1 cellular context compared by ENCODE assay signal in the genomic region with DNA sequence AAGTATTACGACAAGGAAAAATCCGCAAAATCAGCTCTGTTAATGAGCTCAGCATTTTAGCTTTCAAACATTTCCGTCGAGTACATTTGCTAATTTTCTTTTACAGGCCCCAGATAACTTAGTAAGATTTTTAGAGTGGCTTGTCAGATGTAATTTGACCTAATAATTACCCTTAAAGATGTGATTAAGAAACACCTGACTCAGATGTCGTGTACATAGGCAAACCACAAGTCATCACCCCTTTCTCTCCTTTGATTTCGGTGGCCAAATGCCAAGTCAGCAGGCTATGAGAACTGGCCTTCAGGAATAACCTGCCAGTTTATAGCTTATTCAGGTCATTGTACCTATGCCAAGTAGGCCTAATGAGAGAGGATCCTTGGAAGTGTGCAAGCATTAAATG.
A peak's percentile ranks its signal among the peaks of the same experiment; 100 is the strongest.
TF ChIP-seq lines count a peak whose summit lies in the region.

No MANE protein-coding gene starts in this region.

TF ChIP-seq in HEK293, 187 proteins besides CTCF, POLR2A, EP300 and RAD21 (continued from another document and continues in another):
- no peak for TF ChIP-seq ZNF335 (tag by site-specific recombination; conservative IDR thresholded peaks at IDR 0.05)
- TF ChIP-seq SETDB1 (IDR thresholded peaks at IDR 0.05; ENCODE audit: insufficient read length, low read length), result no peak
- peak; percentile 97 for TF ChIP-seq ZNF843 (tag by site-specific recombination; IDR thresholded peaks at IDR 0.05)
- no peak for TF ChIP-seq ZNF302 (tag by site-specific recombination; IDR thresholded peaks at IDR 0.05; ENCODE audit: low read depth)
- TF ChIP-seq ZNF830 (tag by site-specific recombination; IDR thresholded peaks at IDR 0.05; ENCODE audit: low read depth), result no peak
- TF ChIP-seq OVOL3 (tag by site-specific recombination; IDR thresholded peaks at IDR 0.05), result 0 out of 2 replicates have a peak, but pooled peaks have one; percentile 23
- no peak for TF ChIP-seq ZNF155 (tag by site-specific recombination; IDR thresholded peaks at IDR 0.05)
- peak; percentile 55; the same call in 1 of the 2 replicates for TF ChIP-seq PRDM1 (tag by site-specific recombination; IDR thresholded peaks at IDR 0.05)
- peak; percentile 59; the same call in 1 of the 2 replicates for TF ChIP-seq HOXD13 (CRISPR knock-in tag; IDR thresholded peaks at IDR 0.05; ENCODE audit: borderline replicate concordance)
- no peak for TF ChIP-seq ZNF274 (IDR thresholded peaks at IDR 0.05; ENCODE audit: low read length)
- no peak for TF ChIP-seq ZNF274 (tag by site-specific recombination; IDR thresholded peaks at IDR 0.05; ENCODE audit: borderline replicate concordance)
- TF ChIP-seq GLI4 (tag by site-specific recombination; IDR thresholded peaks at IDR 0.05), result no peak
- TF ChIP-seq, protein P1, sequence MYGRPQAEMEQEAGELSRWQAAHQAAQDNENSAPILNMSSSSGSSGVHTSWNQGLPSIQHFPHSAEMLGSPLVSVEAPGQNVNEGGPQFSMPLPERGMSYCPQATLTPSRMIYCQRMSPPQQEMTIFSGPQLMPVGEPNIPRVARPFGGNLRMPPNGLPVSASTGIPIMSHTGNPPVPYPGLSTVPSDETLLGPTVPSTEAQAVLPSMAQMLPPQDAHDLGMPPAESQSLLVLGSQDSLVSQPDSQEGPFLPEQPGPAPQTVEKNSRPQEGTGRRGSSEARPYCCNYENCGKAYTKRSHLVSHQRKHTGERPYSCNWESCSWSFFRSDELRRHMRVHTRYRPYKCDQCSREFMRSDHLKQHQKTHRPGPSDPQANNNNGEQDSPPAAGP (tag by site-specific recombination; IDR thresholded peaks at IDR 0.05), result 0 out of 2 replicates have a peak, but pooled peaks have one; percentile 45
- no peak for TF ChIP-seq YY1 (tag by site-specific recombination; IDR thresholded peaks at IDR 0.05)
- TF ChIP-seq REPIN1 (tag by site-specific recombination; IDR thresholded peaks at IDR 0.05; ENCODE audit: low read depth), result no peak
- TF ChIP-seq, protein P2, sequence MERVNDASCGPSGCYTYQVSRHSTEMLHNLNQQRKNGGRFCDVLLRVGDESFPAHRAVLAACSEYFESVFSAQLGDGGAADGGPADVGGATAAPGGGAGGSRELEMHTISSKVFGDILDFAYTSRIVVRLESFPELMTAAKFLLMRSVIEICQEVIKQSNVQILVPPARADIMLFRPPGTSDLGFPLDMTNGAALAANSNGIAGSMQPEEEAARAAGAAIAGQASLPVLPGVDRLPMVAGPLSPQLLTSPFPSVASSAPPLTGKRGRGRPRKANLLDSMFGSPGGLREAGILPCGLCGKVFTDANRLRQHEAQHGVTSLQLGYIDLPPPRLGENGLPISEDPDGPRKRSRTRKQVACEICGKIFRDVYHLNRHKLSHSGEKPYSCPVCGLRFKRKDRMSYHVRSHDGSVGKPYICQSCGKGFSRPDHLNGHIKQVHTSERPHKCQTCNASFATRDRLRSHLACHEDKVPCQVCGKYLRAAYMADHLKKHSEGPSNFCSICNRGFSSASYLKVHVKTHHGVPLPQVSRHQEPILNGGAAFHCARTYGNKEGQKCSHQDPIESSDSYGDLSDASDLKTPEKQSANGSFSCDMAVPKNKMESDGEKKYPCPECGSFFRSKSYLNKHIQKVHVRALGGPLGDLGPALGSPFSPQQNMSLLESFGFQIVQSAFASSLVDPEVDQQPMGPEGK (tag by site-specific recombination; IDR thresholded peaks at IDR 0.05), result peak; percentile 76
- TF ChIP-seq ZFP37 (tag by site-specific recombination; IDR thresholded peaks at IDR 0.05), result peak; percentile 66; the same call in 1 of the 2 replicates
- peak; percentile 99 for TF ChIP-seq SP7 (tag by site-specific recombination; IDR thresholded peaks at IDR 0.05)
- TF ChIP-seq KLF1 (tag by site-specific recombination; IDR thresholded peaks at IDR 0.05), result no peak
- TF ChIP-seq, protein P3, sequence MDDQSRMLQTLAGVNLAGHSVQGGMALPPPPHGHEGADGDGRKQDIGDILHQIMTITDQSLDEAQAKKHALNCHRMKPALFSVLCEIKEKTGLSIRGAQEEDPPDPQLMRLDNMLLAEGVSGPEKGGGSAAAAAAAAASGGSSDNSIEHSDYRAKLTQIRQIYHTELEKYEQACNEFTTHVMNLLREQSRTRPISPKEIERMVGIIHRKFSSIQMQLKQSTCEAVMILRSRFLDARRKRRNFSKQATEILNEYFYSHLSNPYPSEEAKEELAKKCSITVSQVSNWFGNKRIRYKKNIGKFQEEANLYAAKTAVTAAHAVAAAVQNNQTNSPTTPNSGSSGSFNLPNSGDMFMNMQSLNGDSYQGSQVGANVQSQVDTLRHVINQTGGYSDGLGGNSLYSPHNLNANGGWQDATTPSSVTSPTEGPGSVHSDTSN (CRISPR knock-in tag; IDR thresholded peaks at IDR 0.05), result no peak
- no peak for TF ChIP-seq ZNF747 (tag by site-specific recombination; IDR thresholded peaks at IDR 0.05)
- TF ChIP-seq ZNF354C (tag by site-specific recombination; IDR thresholded peaks at IDR 0.05; ENCODE audit: borderline replicate concordance, low read depth), result no peak
- TF ChIP-seq ZNF776 (tag by site-specific recombination; IDR thresholded peaks at IDR 0.05; ENCODE audit: borderline replicate concordance), result no peak
- TF ChIP-seq ZNF707 (tag by site-specific recombination; IDR thresholded peaks at IDR 0.05), result no peak
- TF ChIP-seq ZNF596 (tag by site-specific recombination; IDR thresholded peaks at IDR 0.05), result peak; percentile 49; the same call in 1 of the 2 replicates
- no peak for TF ChIP-seq ZNF777 (tag by site-specific recombination; IDR thresholded peaks at IDR 0.05; ENCODE audit: borderline replicate concordance)
- TF ChIP-seq, protein P4, sequence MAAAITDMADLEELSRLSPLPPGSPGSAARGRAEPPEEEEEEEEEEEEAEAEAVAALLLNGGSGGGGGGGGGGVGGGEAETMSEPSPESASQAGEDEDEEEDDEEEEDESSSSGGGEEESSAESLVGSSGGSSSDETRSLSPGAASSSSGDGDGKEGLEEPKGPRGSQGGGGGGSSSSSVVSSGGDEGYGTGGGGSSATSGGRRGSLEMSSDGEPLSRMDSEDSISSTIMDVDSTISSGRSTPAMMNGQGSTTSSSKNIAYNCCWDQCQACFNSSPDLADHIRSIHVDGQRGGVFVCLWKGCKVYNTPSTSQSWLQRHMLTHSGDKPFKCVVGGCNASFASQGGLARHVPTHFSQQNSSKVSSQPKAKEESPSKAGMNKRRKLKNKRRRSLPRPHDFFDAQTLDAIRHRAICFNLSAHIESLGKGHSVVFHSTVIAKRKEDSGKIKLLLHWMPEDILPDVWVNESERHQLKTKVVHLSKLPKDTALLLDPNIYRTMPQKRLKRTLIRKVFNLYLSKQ (tag by site-specific recombination; IDR thresholded peaks at IDR 0.05; ENCODE audit: borderline replicate concordance), result no peak
- TF ChIP-seq, protein P5, sequence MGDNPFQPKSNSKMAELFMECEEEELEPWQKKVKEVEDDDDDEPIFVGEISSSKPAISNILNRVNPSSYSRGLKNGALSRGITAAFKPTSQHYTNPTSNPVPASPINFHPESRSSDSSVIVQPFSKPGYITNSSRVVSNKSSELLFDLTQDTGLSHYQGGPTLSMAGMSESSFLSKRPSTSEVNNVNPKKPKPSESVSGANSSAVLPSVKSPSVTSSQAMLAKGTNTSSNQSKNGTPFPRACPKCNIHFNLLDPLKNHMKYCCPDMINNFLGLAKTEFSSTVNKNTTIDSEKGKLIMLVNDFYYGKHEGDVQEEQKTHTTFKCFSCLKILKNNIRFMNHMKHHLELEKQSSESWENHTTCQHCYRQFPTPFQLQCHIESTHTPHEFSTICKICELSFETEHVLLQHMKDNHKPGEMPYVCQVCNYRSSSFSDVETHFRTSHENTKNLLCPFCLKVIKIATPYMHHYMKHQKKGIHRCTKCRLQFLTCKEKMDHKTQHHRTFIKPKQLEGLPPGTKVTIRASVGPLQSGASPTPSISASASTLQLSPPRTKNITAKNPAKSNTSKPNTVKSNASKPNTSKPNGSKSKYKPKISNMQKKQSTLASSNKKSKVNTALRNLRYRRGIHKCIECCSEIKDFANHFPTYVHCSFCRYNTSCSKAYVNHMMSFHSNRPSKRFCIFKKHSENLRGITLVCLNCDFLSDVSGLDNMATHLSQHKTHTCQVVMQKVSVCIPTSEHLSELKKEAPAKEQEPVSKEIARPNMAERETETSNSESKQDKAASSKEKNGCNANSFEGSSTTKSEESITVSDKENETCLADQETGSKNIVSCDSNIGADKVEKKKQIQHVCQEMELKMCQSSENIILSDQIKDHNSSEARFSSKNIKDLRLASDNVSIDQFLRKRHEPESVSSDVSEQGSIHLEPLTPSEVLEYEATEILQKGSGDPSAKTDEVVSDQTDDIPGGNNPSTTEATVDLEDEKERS (tag by site-specific recombination; IDR thresholded peaks at IDR 0.05), result no peak
- TF ChIP-seq MZF1 (tag by site-specific recombination; IDR thresholded peaks at IDR 0.05; ENCODE audit: borderline replicate concordance), result no peak; the same call in 1 of the 2 replicates
- TF ChIP-seq WT1 (tag by site-specific recombination; IDR thresholded peaks at IDR 0.05), result peak; percentile 95
- TF ChIP-seq ZNF350 (tag by site-specific recombination; IDR thresholded peaks at IDR 0.05), result no peak
- TF ChIP-seq MEIS1 (CRISPR knock-in tag; IDR thresholded peaks at IDR 0.05; ENCODE audit: borderline replicate concordance), result no peak
- no peak for TF ChIP-seq SP2 (tag by site-specific recombination; IDR thresholded peaks at IDR 0.05)
- no peak for TF ChIP-seq ZNF341 (tag by site-specific recombination; IDR thresholded peaks at IDR 0.05; ENCODE audit: low read depth)
- TF ChIP-seq ZNF514 (tag by site-specific recombination; IDR thresholded peaks at IDR 0.05), result no peak
- no peak for TF ChIP-seq YY2 (tag by site-specific recombination; IDR thresholded peaks at IDR 0.05)
- TF ChIP-seq ZNF621 (tag by site-specific recombination; IDR thresholded peaks at IDR 0.05), result no peak
- TF ChIP-seq, protein P6, sequence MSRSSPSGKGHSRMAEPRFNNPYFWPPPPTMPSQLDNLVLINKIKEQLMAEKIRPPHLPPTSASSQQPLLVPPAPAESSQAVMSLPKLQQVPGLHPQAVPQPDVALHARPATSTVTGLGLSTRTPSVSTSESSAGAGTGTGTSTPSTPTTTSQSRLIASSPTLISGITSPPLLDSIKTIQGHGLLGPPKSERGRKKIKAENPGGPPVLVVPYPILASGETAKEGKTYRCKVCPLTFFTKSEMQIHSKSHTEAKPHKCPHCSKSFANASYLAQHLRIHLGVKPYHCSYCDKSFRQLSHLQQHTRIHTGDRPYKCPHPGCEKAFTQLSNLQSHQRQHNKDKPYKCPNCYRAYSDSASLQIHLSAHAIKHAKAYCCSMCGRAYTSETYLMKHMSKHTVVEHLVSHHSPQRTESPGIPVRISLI (tag by site-specific recombination; IDR thresholded peaks at IDR 0.05), result no peak
- no peak for TF ChIP-seq ZNF19 (tag by site-specific recombination; IDR thresholded peaks at IDR 0.05; ENCODE audit: low read depth)
- TF ChIP-seq ZNF529 (tag by site-specific recombination; IDR thresholded peaks at IDR 0.05; ENCODE audit: insufficient replicate concordance), result no peak
- peak; percentile 41; the same call in 1 of the 2 replicates for TF ChIP-seq TRIM28 (IDR thresholded peaks at IDR 0.05; ENCODE audit: borderline replicate concordance, low read length)
- no peak for TF ChIP-seq ZNF571 (tag by site-specific recombination; IDR thresholded peaks at IDR 0.05)
- TF ChIP-seq HOXA7 (CRISPR knock-in tag; IDR thresholded peaks at IDR 0.05; ENCODE audit: borderline replicate concordance), result no peak
- TF ChIP-seq, protein P7, sequence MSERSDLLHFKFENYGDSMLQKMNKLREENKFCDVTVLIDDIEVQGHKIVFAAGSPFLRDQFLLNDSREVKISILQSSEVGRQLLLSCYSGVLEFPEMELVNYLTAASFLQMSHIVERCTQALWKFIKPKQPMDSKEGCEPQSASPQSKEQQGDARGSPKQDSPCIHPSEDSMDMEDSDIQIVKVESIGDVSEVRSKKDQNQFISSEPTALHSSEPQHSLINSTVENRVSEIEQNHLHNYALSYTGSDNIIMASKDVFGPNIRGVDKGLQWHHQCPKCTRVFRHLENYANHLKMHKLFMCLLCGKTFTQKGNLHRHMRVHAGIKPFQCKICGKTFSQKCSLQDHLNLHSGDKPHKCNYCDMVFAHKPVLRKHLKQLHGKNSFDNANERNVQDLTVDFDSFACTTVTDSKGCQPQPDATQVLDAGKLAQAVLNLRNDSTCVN (tag by site-specific recombination; optimal IDR thresholded peaks at IDR 0.05), result no peak
- no peak for TF ChIP-seq ZNF623 (tag by site-specific recombination; IDR thresholded peaks at IDR 0.05)
- TF ChIP-seq BCL11B (tag by site-specific recombination; IDR thresholded peaks at IDR 0.05; ENCODE audit: low read depth), result no peak
- peak; percentile 86 for TF ChIP-seq ZNF660 (tag by site-specific recombination; IDR thresholded peaks at IDR 0.05)
- no peak for TF ChIP-seq ZNF664 (tag by site-specific recombination; IDR thresholded peaks at IDR 0.05)
- TF ChIP-seq ZNF121 (tag by site-specific recombination; IDR thresholded peaks at IDR 0.05), result no peak
- TF ChIP-seq ZNF624 (tag by site-specific recombination; IDR thresholded peaks at IDR 0.05), result no peak
- no peak for TF ChIP-seq ZFP41 (tag by site-specific recombination; IDR thresholded peaks at IDR 0.05; ENCODE audit: borderline replicate concordance)
- 0 out of 2 replicates have a peak, but pooled peaks have one; percentile 37 for TF ChIP-seq ZNF610 (tag by site-specific recombination; IDR thresholded peaks at IDR 0.05; ENCODE audit: borderline replicate concordance)
- no peak; the same call in none of the 2 replicates for TF ChIP-seq ZNF10 (tag by site-specific recombination; IDR thresholded peaks at IDR 0.05)
- no peak for TF ChIP-seq ZNF175 (tag by site-specific recombination; IDR thresholded peaks at IDR 0.05)
- no peak for TF ChIP-seq ZNF792 (tag by site-specific recombination; IDR thresholded peaks at IDR 0.05)
